ENCODE assay signal across 11 cellular contexts in genomic region chr7:98360221-98361124, GRCh38. TPM values are rescaled to one million over a fixed set of nuclear protein-coding genes. Genes with fewer than 3 reads are reported as not detected.
A peak's percentile ranks its signal among the peaks of the same experiment; 100 is the strongest.
DNase-seq lines count a peak whose midpoint lies in the region; ATAC-seq and TF ChIP-seq lines count a peak whose summit lies in the region.
"Had no signal": no experiment of that assay in that cellular context is flagged by ENCODE, and none has a peak within 500 bp of the region (broad histone marks: within the 10 kb centered on the region; RNA-seq: fewer than 3 reads in every experiment).

No MANE protein-coding gene starts in this region.

- H3K4me1 ChIP-seq in PC-9 (replicated peaks; ENCODE audit: insufficient read depth): peaks cover 80% of the 10 kb centered on the region
- no peaks in the 10 kb centered on the region for H3K4me1 ChIP-seq in right cardiac atrium (ENCODE audit: control insufficient read depth, insufficient read depth, low read length)

- no peak overlapping the region for H3K4me3 Mint-ChIP-seq in osteocyte (ENCODE audit: unreplicated experiment)

- no peaks in the 10 kb centered on the region; the same call in 1 of the 2 replicates for H4K20me1 ChIP-seq in PC-9 (ENCODE audit: insufficient read depth)

- peaks cover 25% of the 10 kb centered on the region for H3K4me1 Mint-ChIP-seq in osteocyte (ENCODE audit: unreplicated experiment)

- H3K9me3 ChIP-seq in PC-9 (ENCODE audit: insufficient read depth, low read depth): no peaks in the 10 kb centered on the region
- no peaks in the 10 kb centered on the region for H3K9me3 ChIP-seq in right cardiac atrium (ENCODE audit: control insufficient read depth, low read length)

- POLR2A ChIA-PET in PC-9 (lab: Charles Lee; ENCODE audit: unreplicated experiment): interaction anchor here (0.6 to 1.0 kb wide), 6 partner anchors 35 to 1223 kb away, joined by 3 to 10 read pairs (median 6); partner anchors contain the start of gene BAIAP2L1

- 65% methylated on average over 10 of the region's 10 CpGs for WGBS in right cardiac atrium

- H3K27me3 Mint-ChIP-seq in osteocyte (ENCODE audit: unreplicated experiment): no peaks in the 10 kb centered on the region

- no TSS peak for BruUV-seq in PC-9 (replicated peaks; lab: Mats Ljungman, UMichigan)

- TF ChIP-seq CTCF in PC-9 (conservative IDR thresholded peaks at IDR 0.05): no peak
- no peak for TF ChIP-seq CTCF in osteocyte (IDR thresholded peaks at IDR 0.05)

- CTCF ChIA-PET in PC-9 (lab: Charles Lee): interaction anchor here (0.6 kb wide), 1 partner anchor 41 kb away, joined by 7 read pairs; no protein-coding TSS in a partner anchor

- H3F3A ChIP-seq in PC-9 (ENCODE audit: insufficient read depth, low read depth): peaks cover 76% of the 10 kb centered on the region

- no peaks in the 10 kb centered on the region for H3K36me3 Mint-ChIP-seq in osteocyte (ENCODE audit: unreplicated experiment)

- DNase-seq in H7: peak; percentile 38
- peak; percentile 82 to 99 for DNase-seq in PC-9
- no peak for DNase-seq in right cardiac atrium
- DNase-seq in osteocyte (ENCODE audit: extremely low spot score, unreplicated experiment): no peak
- DNase-seq in 8988T: no peak
- no peak for DNase-seq in stimulated activated CD4-positive, alpha-beta T cell treated with anti-CD3 and anti-CD28 coated beads, Interleukin-2, amount 100 ng/mL, for 24 hours
- DNase-seq in activated gamma-delta T cell (lab: John Stamatoyannopoulos, UW): no peak
- DNase-seq: activated T-cell treated with anti-CD3 and anti-CD28 coated beads for 4 hours; NCI-H345; stimulated activated naive CD4-positive, alpha-beta T cell had no signal

- no peak overlapping the region for H2AFZ ChIP-seq in PC-9

- H3K36me3 ChIP-seq in H7 (replicated peaks; ENCODE audit: control insufficient read depth, insufficient read depth, low read length) (no peaks in the 10 kb centered on the region), PC-9 (ENCODE audit: low read depth) (peaks cover 15% of the 10 kb centered on the region)

- H3K4me2 ChIP-seq in PC-9: peak overlapping the region; percentile 53

- H3K9me2 ChIP-seq in PC-9 (ENCODE audit: insufficient read depth): no peaks in the 10 kb centered on the region

- intact Hi-C loops in PC-9 (cut with micrococcal nuclease; ENCODE audit: unreplicated experiment): loop anchor here (2.0 kb wide), 1 partner anchor 76 kb away; no protein-coding TSS in a partner anchor
- intact Hi-C loops in right cardiac atrium (cut with DNase I): no loop called here

- H3K27ac ChIP-seq in PC-9 (peak overlapping the region; percentile 89), right cardiac atrium (ENCODE audit: low read length) (peak overlapping the region; percentile 48)

- H3K27me3 ChIP-seq in H7 (ENCODE audit: control insufficient read depth, insufficient read depth, low read length) (no peaks in the 10 kb centered on the region), PC-9 (ENCODE audit: insufficient read depth, low read depth) (no peaks in the 10 kb centered on the region), right cardiac atrium (ENCODE audit: control insufficient read depth, insufficient read depth) (no peaks in the 10 kb centered on the region)

- H3K4me3 ChIP-seq in H7 (ENCODE audit: insufficient read depth, low read depth, low read length): no peak overlapping the region
- no peak overlapping the region for H3K4me3 ChIP-seq in PC-9
- no peak overlapping the region for H3K4me3 ChIP-seq in right cardiac atrium (ENCODE audit: low read length)

- peaks cover 76% of the 10 kb centered on the region for H3K79me2 ChIP-seq in PC-9 (ENCODE audit: low read depth)

- peak overlapping the region; percentile 21 for H3K27ac Mint-ChIP-seq in osteocyte (ENCODE audit: unreplicated experiment)

- H3K9me3 Mint-ChIP-seq in osteocyte (ENCODE audit: unreplicated experiment): no peaks in the 10 kb centered on the region

- ATAC-seq in right cardiac atrium: peak in 1 of 2 donors; percentile 57
- no peak for ATAC-seq in GM21576 (IDR thresholded peaks at IDR 0.05; ENCODE audit: unreplicated experiment)

RNA-seq across cellular contexts. Expression of gene BAIAP2L1, which starts 40.4 kb away (rescaled TPM):
- 16.6 and 24.9 TPM in 2 replicates for total RNA-seq in H7 (2014; rRNA removed; shearing (Covaris generic))
- total RNA-seq in PC-9 (2021) (89.4 and 102 TPM in 2 replicates), right cardiac atrium (1 to 10 TPM in 3 of 4 donors, under 1 TPM in 1; 0.71 to 2.0 (median 1.2) TPM), osteocyte (8.6 and 10.9 TPM in 2 replicates)
- polyA plus RNA-seq in right cardiac atrium: 2.1 TPM

Comparison
In these comparisons a context has a peak if more than half of its experiments do, and no peak if none do; other contexts are left out.
1. DNase-seq: peak in H7 (single experiment) and PC-9 (2 of 2); none in right cardiac atrium (0 of 3), osteocyte (single experiment), 8988T (single experiment), stimulated activated CD4-positive, alpha-beta T cell treated with anti-CD3 and anti-CD28 coated beads, Interleukin-2, amount 100 ng/mL, for 24 hours (0 of 2) and activated gamma-delta T cell (single experiment).